9 cellular contexts compared by ENCODE assay signal in the genomic region with DNA sequence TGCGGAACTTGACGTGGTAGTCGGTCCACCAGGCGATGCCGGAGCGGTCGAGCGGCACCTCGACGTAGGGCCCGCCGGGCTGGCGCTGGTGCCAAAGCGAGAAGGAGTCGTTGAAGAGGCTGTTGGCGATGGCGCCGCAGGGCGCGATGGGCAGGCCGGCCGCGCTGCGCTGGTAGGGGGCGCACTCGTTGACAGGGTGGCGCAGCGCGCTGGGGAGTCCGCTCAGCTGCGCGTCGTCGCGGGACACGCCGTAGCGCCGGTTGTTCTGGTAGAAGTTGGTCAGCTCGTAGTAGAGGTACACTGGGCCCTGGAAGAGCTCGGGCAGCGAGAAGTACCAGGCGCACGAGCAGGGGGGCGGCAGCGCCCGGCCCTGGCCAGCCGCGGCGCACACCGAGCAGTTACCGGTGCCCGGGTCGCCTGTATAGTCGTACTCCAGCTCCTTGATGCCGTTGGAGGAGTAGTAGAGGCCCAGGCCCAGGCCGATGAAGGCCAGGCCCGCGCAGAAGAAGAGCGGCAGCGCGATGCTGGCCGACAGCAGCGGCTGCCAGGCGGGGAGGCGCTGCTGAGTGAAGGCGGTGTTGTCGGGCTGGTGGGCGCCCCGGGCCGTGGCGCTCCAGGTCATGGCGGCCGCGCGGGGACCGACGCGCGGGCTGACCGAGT. TPM values are rescaled to one million over a fixed set of nuclear protein-coding genes. Genes with fewer than 3 reads are reported as not detected.
DNase-seq lines count a peak whose midpoint lies in the region; ATAC-seq, FAIRE-seq and TF ChIP-seq lines count a peak whose summit lies in the region.
"Had no signal": no experiment of that assay in that cellular context is flagged by ENCODE, and none has a peak within 500 bp of the region (broad histone marks: within the 10 kb centered on the region; RNA-seq: fewer than 3 reads in every experiment).

No MANE protein-coding gene starts in this region.

- peaks cover 36% of the 10 kb centered on the region for H3K4me1 Mint-ChIP-seq in activated naive CD4-positive, alpha-beta T cell treated with anti-CD3 and anti-CD28 coated beads, Interleukin-2, amount 50 U/mL, for 24 hours

- CTCF ChIA-PET in Panc1 (lab: Charles Lee) = no interaction called here

- peak; percentile 76 for DNase-seq in GM13977 (ENCODE audit: low spot score)
- no peak for DNase-seq in Panc1 (ENCODE audit: low read depth, low spot score)
- DNase-seq in left cardiac atrium = peak; percentile 78
- DNase-seq in retina = peak; percentile 91
- DNase-seq in urothelium cell line (ENCODE audit: low spot score) = no peak
- DNase-seq in NCI-H1694 (lab: John Stamatoyannopoulos, UW) = no peak

- peak; percentile 35 for FAIRE-seq in urothelium cell line (lab: Jason Lieb, UNC)

- peak overlapping the region; percentile 92 for H3K27ac Mint-ChIP-seq in activated naive CD4-positive, alpha-beta T cell treated with anti-CD3 and anti-CD28 coated beads, Interleukin-2, amount 50 U/mL, for 24 hours

- ATAC-seq in Panc1 = peak; percentile 88
- peak; percentile 85 to 89 for ATAC-seq in left cardiac atrium
- ATAC-seq in HG02623 (IDR thresholded peaks at IDR 0.05; ENCODE audit: unreplicated experiment) = no peak

- H3K9me3 Mint-ChIP-seq in activated naive CD4-positive, alpha-beta T cell treated with anti-CD3 and anti-CD28 coated beads, Interleukin-2, amount 50 U/mL, for 24 hours = no peaks in the 10 kb centered on the region

- H3K27ac ChIP-seq in Panc1 (ENCODE audit: low read length) = no peak overlapping the region
- H3K27ac ChIP-seq: SJSA1 had no signal

- H3K36me3 Mint-ChIP-seq in activated naive CD4-positive, alpha-beta T cell treated with anti-CD3 and anti-CD28 coated beads, Interleukin-2, amount 50 U/mL, for 24 hours = peaks cover 3% of the 10 kb centered on the region

- TF ChIP-seq CTCF in GM13977 (IDR thresholded peaks at IDR 0.05; ENCODE audit: extremely low read depth, insufficient read depth, missing control alignments) (peak; percentile 46), Panc1 (IDR thresholded peaks at IDR 0.05) (peak; percentile 72)

- H3K4me3 Mint-ChIP-seq in activated naive CD4-positive, alpha-beta T cell treated with anti-CD3 and anti-CD28 coated beads, Interleukin-2, amount 50 U/mL, for 24 hours = peak overlapping the region; percentile 92

- no peaks in the 10 kb centered on the region for H3K9me3 ChIP-seq in Panc1 (ENCODE audit: control insufficient read depth, insufficient read depth, low read depth, low read length)

- H3K36me3 ChIP-seq in Panc1 (ENCODE audit: control insufficient read depth, insufficient read depth, low read length) = no peaks in the 10 kb centered on the region
- H3K36me3 ChIP-seq: SJSA1 had no signal

- in situ Hi-C loops in GM13977 (cut with MboI; ENCODE audit: low pct_unique_long_range_greater_than_20kb, low sequenced_read_pairs, unreplicated experiment) (loop anchor here (25.0 kb wide), 1 partner anchor 557 kb away; no protein-coding TSS in a partner anchor), Panc1 (cut with HindIII; ENCODE audit: low pct_unique_long_range_greater_than_20kb, low sequenced_read_pairs) (no loop called here)

- POLR2A ChIA-PET in Panc1 (lab: Charles Lee) = no interaction called here

- BruUV-seq in Panc1 (replicated peaks; lab: Mats Ljungman, UMichigan) = no TSS peak

- no peaks in the 10 kb centered on the region for H3K4me1 ChIP-seq in Panc1 (ENCODE audit: control insufficient read depth, insufficient read depth, low read length)

- H3K4me3 ChIP-seq in Panc1 (ENCODE audit: low read depth in 2 of 2, low read length in 2 of 2) = peak overlapping the region; percentile 33 to 48
- H3K4me3 ChIP-seq: SJSA1 had no signal

- intact Hi-C loops in Panc1 (cut with micrococcal nuclease; ENCODE audit: unreplicated experiment) = no loop called here
- intact Hi-C loops in left cardiac atrium (cut with DNase I) = no loop called here

- H3K27me3 Mint-ChIP-seq in activated naive CD4-positive, alpha-beta T cell treated with anti-CD3 and anti-CD28 coated beads, Interleukin-2, amount 50 U/mL, for 24 hours = no peaks in the 10 kb centered on the region

- H3K27me3 ChIP-seq in Panc1 (ENCODE audit: control insufficient read depth, insufficient read depth, low read length) = peaks cover 26% of the 10 kb centered on the region
- H3K27me3 ChIP-seq: SJSA1 had no signal

RNA-seq across cellular contexts. Expression of a gene that starts 0.5 kb away (rescaled TPM):
- total RNA-seq in Panc1 (2021; ENCODE audit: unreplicated experiment) (0.10 TPM), left cardiac atrium (1 to 10 TPM in 1 of 2 donors, under 1 TPM in 1; 0.82 to 1.5 TPM)
- polyA plus RNA-seq in Panc1 (2012; ENCODE audit: insufficient read length) = not detected
- total RNA-seq: SJSA1 had no signal

RNA-seq across cellular contexts. Expression of a gene that starts 40.7 kb away (rescaled TPM):
- total RNA-seq in Panc1 (2021; ENCODE audit: unreplicated experiment) (2.7 TPM), left cardiac atrium (10 to 100 TPM; 17.6 to 34.8 TPM)
- 1.7 TPM for polyA plus RNA-seq in Panc1 (2012; ENCODE audit: insufficient read length)

Comparison
In these comparisons a context has a peak if more than half of its experiments do, and no peak if none do; other contexts are left out.
1. DNase-seq: peak in GM13977 (single experiment), left cardiac atrium (single experiment) and retina (single experiment); none in Panc1 (single experiment), urothelium cell line (single experiment) and NCI-H1694 (single experiment).